In the genomic region with DNA sequence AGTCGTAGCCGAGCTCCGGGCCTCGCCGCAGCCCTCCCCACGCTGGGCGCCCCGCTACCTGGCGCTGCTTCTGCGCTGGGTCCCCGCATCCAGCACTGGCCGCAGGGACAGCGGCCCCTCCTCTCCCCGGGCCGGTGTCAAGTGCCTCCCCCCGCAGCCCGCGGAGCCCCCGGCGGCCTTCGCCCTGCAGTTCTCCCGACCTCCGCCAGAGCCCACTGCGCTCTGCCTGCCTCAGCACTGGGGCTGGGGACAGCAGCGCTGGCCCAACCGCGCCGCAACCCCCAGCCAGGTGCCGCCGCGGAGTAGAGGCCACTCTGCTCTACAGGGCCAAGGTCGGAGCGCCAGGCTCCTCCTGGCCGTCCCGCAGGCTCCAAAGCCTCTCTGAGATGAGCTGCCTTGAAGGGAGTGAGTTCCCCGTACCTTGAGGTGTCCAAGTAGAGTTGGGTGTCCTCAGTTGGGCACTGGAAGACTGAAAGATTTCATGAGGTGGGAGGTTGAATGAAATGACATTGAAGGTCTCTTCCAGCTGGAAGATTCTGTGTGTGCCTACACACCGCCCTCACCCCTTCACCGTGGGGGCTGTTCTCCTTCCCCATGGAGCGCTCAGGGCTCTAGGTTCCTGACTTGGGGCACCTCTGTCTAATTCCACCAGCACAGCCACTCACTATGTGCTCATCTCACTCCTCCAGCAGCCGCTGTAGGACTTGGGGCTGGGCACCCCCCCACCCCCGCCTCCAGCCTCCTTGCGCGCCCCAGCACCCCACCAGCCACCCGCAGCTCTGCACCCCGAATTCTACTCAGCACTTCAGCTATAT, we compare ENCODE assay signal across 8 cellular contexts. TPM values are rescaled to one million over a fixed set of nuclear protein-coding genes. Genes with fewer than 3 reads are reported as not detected.
DNase-seq lines count a peak whose midpoint lies in the region; ATAC-seq and TF ChIP-seq lines count a peak whose summit lies in the region.

No MANE protein-coding gene starts in this region.

- peak overlapping the region; percentile 73 for H3K4me3 ChIP-seq in neural cell (ENCODE audit: low read length)
- H3K4me3 ChIP-seq in stomach: peak overlapping the region; percentile 73 to 96 (median 80)

- H3K4me2 ChIP-seq in neural cell (ENCODE audit: low read length): no peak overlapping the region

- H3K27me3 ChIP-seq in foreskin keratinocyte (no peaks in the 10 kb centered on the region), neural cell (ENCODE audit: insufficient read depth, low read depth, low read length) (no peaks in the 10 kb centered on the region), stomach (no peaks in the 10 kb centered on the region)

- CTCF ChIA-PET in RWPE1 (lab: Yijun Ruan, JAX): interaction anchor here (0.6 to 1.2 kb wide), 7 partner anchors 15 to 182 kb away, joined by 3 to 6 read pairs (median 4); no protein-coding TSS in a partner anchor

- intact Hi-C loops in stomach (cut with DNase I; ENCODE audit: low total_unique reads): no loop called here

- H3K79me2 ChIP-seq in neural cell (replicated peaks; ENCODE audit: insufficient read depth, low read length): peaks cover 3% of the 10 kb centered on the region

- no peak overlapping the region for H2AFZ ChIP-seq in neural cell (ENCODE audit: low read depth, low read length)

- peaks cover 3% of the 10 kb centered on the region for H4K20me1 ChIP-seq in neural cell (ENCODE audit: insufficient read depth)

- POLR2A ChIA-PET in RWPE1 (lab: Yijun Ruan, JAX; ENCODE audit: low non-redundant PET): no interaction called here

- ATAC-seq in GM21717 (IDR thresholded peaks at IDR 0.05; ENCODE audit: unreplicated experiment) (peak; percentile 65), foreskin keratinocyte (peak; percentile 86)

- no peaks in the 10 kb centered on the region for H3K9me3 ChIP-seq in neural cell (ENCODE audit: low read length)
- no peaks in the 10 kb centered on the region for H3K9me3 ChIP-seq in stomach

- TF ChIP-seq CTCF in RWPE1 (conservative IDR thresholded peaks at IDR 0.05; ENCODE audit: low read depth) (peak; percentile 89), foreskin keratinocyte (conservative IDR thresholded peaks at IDR 0.05) (peak; percentile 91), neural cell (IDR thresholded peaks at IDR 0.05; ENCODE audit: poor library complexity, severe bottlenecking) (peak; percentile 97), stomach (IDR thresholded peaks at IDR 0.05) (peak in 6 of 7 experiments; percentile 45 to 99 (median 98))

- no peaks in the 10 kb centered on the region for H3K9me2 ChIP-seq in neural cell (ENCODE audit: insufficient read depth, low read length)

- H3K36me3 ChIP-seq in neural cell (ENCODE audit: insufficient read depth, low read length) (no peaks in the 10 kb centered on the region), stomach (no peaks in the 10 kb centered on the region)

- H3K4me1 ChIP-seq in foreskin keratinocyte: peaks cover 4% of the 10 kb centered on the region
- H3K4me1 ChIP-seq in stomach: peaks cover 28 to 44% (median 40%) of the 10 kb centered on the region in 4 donors

- TF ChIP-seq RAD21 in neural cell (conservative IDR thresholded peaks at IDR 0.05): peak; percentile 84

- H3F3A ChIP-seq in neural cell (ENCODE audit: insufficient read depth, low read length, poor library complexity, severe bottlenecking): no peaks in the 10 kb centered on the region

- WGBS in stomach, 5 donors: 15 to 61% (median 18%) methylated on average over 14 to 45 of the region's 45 CpGs

- TF ChIP-seq EP300 in neural cell (conservative IDR thresholded peaks at IDR 0.05; ENCODE audit: poor library complexity, severe bottlenecking) (peak; percentile 15), stomach (IDR thresholded peaks at IDR 0.05) (no peak)

- peak overlapping the region; percentile 82 for H3K9ac ChIP-seq in neural cell (ENCODE audit: low read length)

- DNase-seq in Daoy (ENCODE audit: low read depth): peak; percentile 88
- peak; percentile 50 for DNase-seq in KG1 (lab: John Stamatoyannopoulos, UW)
- peak; percentile 75 for DNase-seq in RWPE1 (ENCODE audit: low spot score)
- peak; percentile 77 for DNase-seq in activated gamma-delta T cell treated with Interleukin-2 at 50 U/mL for 16 hours
- peak in 1 of 2 donors; percentile 44 for DNase-seq in foreskin keratinocyte
- DNase-seq in stomach: peak; percentile 82

- H3K27ac ChIP-seq in RWPE1 (peak overlapping the region; percentile 70), foreskin keratinocyte (no peak overlapping the region), neural cell (ENCODE audit: low read length) (peak overlapping the region; percentile 40), stomach (peak overlapping the region; percentile 76 to 91 (median 88))

- no peak for TF ChIP-seq POLR2A in stomach (IDR thresholded peaks at IDR 0.05)

TF ChIP-seq in neural cell, 6 proteins besides CTCF, POLR2A, EP300 and RAD21:
- TF ChIP-seq POLR2AphosphoS5 (IDR thresholded peaks at IDR 0.05) (no peak), TAF1 (IDR thresholded peaks at IDR 0.05; ENCODE audit: low read depth) (peak; percentile 48), SMC3 (conservative IDR thresholded peaks at IDR 0.05; ENCODE audit: poor library complexity) (peak; percentile 77), MXI1 (conservative IDR thresholded peaks at IDR 0.05; ENCODE audit: poor library complexity, severe bottlenecking) (peak; percentile 49)
- TF ChIP-seq, protein P1, sequence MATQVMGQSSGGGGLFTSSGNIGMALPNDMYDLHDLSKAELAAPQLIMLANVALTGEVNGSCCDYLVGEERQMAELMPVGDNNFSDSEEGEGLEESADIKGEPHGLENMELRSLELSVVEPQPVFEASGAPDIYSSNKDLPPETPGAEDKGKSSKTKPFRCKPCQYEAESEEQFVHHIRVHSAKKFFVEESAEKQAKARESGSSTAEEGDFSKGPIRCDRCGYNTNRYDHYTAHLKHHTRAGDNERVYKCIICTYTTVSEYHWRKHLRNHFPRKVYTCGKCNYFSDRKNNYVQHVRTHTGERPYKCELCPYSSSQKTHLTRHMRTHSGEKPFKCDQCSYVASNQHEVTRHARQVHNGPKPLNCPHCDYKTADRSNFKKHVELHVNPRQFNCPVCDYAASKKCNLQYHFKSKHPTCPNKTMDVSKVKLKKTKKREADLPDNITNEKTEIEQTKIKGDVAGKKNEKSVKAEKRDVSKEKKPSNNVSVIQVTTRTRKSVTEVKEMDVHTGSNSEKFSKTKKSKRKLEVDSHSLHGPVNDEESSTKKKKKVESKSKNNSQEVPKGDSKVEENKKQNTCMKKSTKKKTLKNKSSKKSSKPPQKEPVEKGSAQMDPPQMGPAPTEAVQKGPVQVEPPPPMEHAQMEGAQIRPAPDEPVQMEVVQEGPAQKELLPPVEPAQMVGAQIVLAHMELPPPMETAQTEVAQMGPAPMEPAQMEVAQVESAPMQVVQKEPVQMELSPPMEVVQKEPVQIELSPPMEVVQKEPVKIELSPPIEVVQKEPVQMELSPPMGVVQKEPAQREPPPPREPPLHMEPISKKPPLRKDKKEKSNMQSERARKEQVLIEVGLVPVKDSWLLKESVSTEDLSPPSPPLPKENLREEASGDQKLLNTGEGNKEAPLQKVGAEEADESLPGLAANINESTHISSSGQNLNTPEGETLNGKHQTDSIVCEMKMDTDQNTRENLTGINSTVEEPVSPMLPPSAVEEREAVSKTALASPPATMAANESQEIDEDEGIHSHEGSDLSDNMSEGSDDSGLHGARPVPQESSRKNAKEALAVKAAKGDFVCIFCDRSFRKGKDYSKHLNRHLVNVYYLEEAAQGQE (IDR thresholded peaks at IDR 0.05; ENCODE audit: borderline replicate concordance): peak; percentile 50
TF ChIP-seq in neural cell: peak in this region for 4.

RNA-seq across cellular contexts. Expression of a gene that starts 0.9 kb away (rescaled TPM):
- total RNA-seq in Daoy (2014; rRNA removed; shearing (Covaris generic)): 17.7 and 19.3 TPM in 2 replicates
- total RNA-seq in foreskin keratinocyte: 6.6 and 8.0 TPM in 2 replicates
- 3.0 and 3.2 TPM in 2 replicates for polyA plus RNA-seq in foreskin keratinocyte
- 33.0 and 38.5 TPM in 2 replicates for polyA plus RNA-seq in neural cell
- polyA minus RNA-seq in neural cell: 122 and 129 TPM in 2 replicates
- total RNA-seq in stomach: 10 to 100 TPM in 4 of 5 donors, 1 to 10 TPM in 1; 6.4 to 47.4 (median 21.9) TPM
- polyA plus RNA-seq in stomach: 10 to 100 TPM in 1 of 3 donors, 1 to 10 TPM in 2; 3.4 to 10.1 (median 5.1) TPM
